12 cellular contexts compared by ENCODE assay signal in genomic region chr9:4555251-4555650, GRCh38.
DNase-seq lines count a peak whose midpoint lies in the region; FAIRE-seq and TF ChIP-seq lines count a peak whose summit lies in the region.
"Had no signal": no experiment of that assay in that cellular context is flagged by ENCODE, and none has a peak within 500 bp of the region (broad histone marks: within the 10 kb centered on the region; RNA-seq: fewer than 3 reads in every experiment).

No MANE protein-coding gene starts in this region.

- H3K4me3 ChIP-seq in bronchial epithelial cell (ENCODE audit: low read depth, low read length): no peak overlapping the region

- POLR2A ChIA-PET in HEK293T (lab: Yijun Ruan, JAX): no interaction called here

- no peak for FAIRE-seq in bronchial epithelial cell (lab: Jason Lieb, UNC)
- no peak for FAIRE-seq in RCC 7860 (lab: Jason Lieb, UNC)
- FAIRE-seq: H1 had no signal

- DNase-seq in activated CD4-positive, alpha-beta T cell treated with anti-CD3 and anti-CD28 coated beads, Interleukin-2, amount 50 U/mL, for 1 hour: peak; percentile 23
- DNase-seq in activated CD4-positive, alpha-beta T cell treated with anti-CD3 and anti-CD28 coated beads for 1 hour: no peak
- DNase-seq in NCI-H2196 (lab: John Stamatoyannopoulos, UW; ENCODE audit: unreplicated experiment) (peak; percentile 42), bronchial epithelial cell (ENCODE audit: low read depth) (peak; percentile 13), putamen (ENCODE audit: low spot score) (peak; percentile 20), RCC 7860 (ENCODE audit: low spot score) (no peak), NCI-H2081 treated with DMSO at 0.1 percent for 48 hours (lab: John Stamatoyannopoulos, UW) (no peak), HEK293T (ENCODE audit: extremely low spot score) (no peak)
- DNase-seq: activated CD4-positive, CD25-positive, alpha-beta regulatory T cell; effector CD8-positive, alpha-beta T cell; nephron progenitor cell had no signal

- no peak for TF ChIP-seq CTCF in bronchial epithelial cell (IDR thresholded peaks at IDR 0.05; ENCODE audit: insufficient read depth, low read length, severe bottlenecking)

- no peaks in the 10 kb centered on the region for H3K27me3 ChIP-seq in bronchial epithelial cell (ENCODE audit: control insufficient read depth, insufficient read depth, low read length)

- CTCF ChIA-PET in HEK293T (lab: Yijun Ruan, JAX): no interaction called here

- H3K36me3 ChIP-seq in bronchial epithelial cell (ENCODE audit: control insufficient read depth, insufficient read depth, low read length): no peaks in the 10 kb centered on the region

TF ChIP-seq in HEK293T, 16 proteins besides CTCF, POLR2A, EP300 and RAD21:
- TF ChIP-seq TARDBP (IDR thresholded peaks at IDR 0.05) (no peak), BHLHE40 (IDR thresholded peaks at IDR 0.05; ENCODE audit: borderline replicate concordance) (no peak), FOXM1 (IDR thresholded peaks at IDR 0.05; ENCODE audit: borderline replicate concordance) (no peak), PKNOX1 (IDR thresholded peaks at IDR 0.05) (no peak), ARNT (IDR thresholded peaks at IDR 0.05) (no peak), FOXK2 (IDR thresholded peaks at IDR 0.05) (no peak)
TF ChIP-seq in HEK293T: peak in this region for 0.

Comparison
In these comparisons a context has a peak if more than half of its experiments do, and no peak if none do; other contexts are left out.
1. DNase-seq: peak in activated CD4-positive, alpha-beta T cell treated with anti-CD3 and anti-CD28 coated beads, Interleukin-2, amount 50 U/mL, for 1 hour (single experiment), NCI-H2196 (single experiment), bronchial epithelial cell (single experiment) and putamen (single experiment); none in activated CD4-positive, alpha-beta T cell treated with anti-CD3 and anti-CD28 coated beads for 1 hour (single experiment), RCC 7860 (single experiment), NCI-H2081 treated with DMSO at 0.1 percent for 48 hours (single experiment) and HEK293T (single experiment).